In the genomic region with DNA sequence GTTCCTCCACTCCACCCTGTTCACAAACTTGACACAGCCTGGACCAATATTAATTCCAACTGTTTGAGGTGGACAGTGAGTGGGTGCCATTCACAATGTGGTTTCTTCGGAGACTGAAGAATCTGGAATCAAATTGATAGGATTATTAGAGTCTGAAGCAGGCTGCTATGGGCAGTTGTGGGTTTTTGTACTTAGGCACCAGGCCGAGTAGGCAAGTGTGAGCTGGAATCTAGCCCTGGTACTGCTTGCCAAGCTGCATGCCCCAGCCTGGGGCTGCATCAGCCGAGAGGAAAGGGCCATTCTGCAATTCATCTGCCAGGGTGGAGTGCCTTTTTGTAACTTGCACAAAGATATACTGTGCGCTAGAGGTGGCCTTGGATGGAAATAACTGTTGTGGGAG, we compare ENCODE assay signal across 2 cellular contexts.
TF ChIP-seq lines count a peak whose summit lies in the region.

No MANE protein-coding gene starts in this region.

TF ChIP-seq in HepG2, 621 proteins besides CTCF, POLR2A, EP300 and RAD21:
- TF ChIP-seq HDAC1 (CRISPR knock-in tag; IDR thresholded peaks at IDR 0.05) (no peak), PHF21A (CRISPR knock-in tag; IDR thresholded peaks at IDR 0.05) (no peak), GATAD1 (CRISPR knock-in tag; IDR thresholded peaks at IDR 0.05) (no peak), ZNF678 (CRISPR knock-in tag; IDR thresholded peaks at IDR 0.05) (no peak), CREB1 (IDR thresholded peaks at IDR 0.05) (no peak), CREB1 (CRISPR knock-in tag; IDR thresholded peaks at IDR 0.05) (no peak), YEATS2 (CRISPR knock-in tag; IDR thresholded peaks at IDR 0.05; ENCODE audit: borderline replicate concordance) (no peak), ZNF343 (CRISPR knock-in tag; IDR thresholded peaks at IDR 0.05) (no peak)
- TF ChIP-seq, protein P1, sequence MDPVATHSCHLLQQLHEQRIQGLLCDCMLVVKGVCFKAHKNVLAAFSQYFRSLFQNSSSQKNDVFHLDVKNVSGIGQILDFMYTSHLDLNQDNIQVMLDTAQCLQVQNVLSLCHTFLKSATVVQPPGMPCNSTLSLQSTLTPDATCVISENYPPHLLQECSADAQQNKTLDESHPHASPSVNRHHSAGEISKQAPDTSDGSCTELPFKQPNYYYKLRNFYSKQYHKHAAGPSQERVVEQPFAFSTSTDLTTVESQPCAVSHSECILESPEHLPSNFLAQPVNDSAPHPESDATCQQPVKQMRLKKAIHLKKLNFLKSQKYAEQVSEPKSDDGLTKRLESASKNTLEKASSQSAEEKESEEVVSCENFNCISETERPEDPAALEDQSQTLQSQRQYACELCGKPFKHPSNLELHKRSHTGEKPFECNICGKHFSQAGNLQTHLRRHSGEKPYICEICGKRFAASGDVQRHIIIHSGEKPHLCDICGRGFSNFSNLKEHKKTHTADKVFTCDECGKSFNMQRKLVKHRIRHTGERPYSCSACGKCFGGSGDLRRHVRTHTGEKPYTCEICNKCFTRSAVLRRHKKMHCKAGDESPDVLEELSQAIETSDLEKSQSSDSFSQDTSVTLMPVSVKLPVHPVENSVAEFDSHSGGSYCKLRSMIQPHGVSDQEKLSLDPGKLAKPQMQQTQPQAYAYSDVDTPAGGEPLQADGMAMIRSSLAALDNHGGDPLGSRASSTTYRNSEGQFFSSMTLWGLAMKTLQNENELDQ (CRISPR knock-in tag; IDR thresholded peaks at IDR 0.05; ENCODE audit: borderline replicate concordance), result no peak
- TF ChIP-seq, protein P2, sequence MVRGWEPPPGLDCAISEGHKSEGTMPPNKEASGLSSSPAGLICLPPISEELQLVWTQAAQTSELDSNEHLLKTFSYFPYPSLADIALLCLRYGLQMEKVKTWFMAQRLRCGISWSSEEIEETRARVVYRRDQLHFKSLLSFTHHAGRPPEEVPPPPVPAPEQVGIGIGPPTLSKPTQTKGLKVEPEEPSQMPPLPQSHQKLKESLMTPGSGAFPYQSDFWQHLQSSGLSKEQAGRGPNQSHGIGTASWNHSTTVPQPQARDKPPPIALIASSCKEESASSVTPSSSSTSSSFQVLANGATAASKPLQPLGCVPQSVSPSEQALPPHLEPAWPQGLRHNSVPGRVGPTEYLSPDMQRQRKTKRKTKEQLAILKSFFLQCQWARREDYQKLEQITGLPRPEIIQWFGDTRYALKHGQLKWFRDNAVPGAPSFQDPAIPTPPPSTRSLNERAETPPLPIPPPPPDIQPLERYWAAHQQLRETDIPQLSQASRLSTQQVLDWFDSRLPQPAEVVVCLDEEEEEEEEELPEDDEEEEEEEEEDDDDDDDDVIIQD (CRISPR knock-in tag; IDR thresholded peaks at IDR 0.05; ENCODE audit: low read depth), result no peak
- TF ChIP-seq, protein P3, sequence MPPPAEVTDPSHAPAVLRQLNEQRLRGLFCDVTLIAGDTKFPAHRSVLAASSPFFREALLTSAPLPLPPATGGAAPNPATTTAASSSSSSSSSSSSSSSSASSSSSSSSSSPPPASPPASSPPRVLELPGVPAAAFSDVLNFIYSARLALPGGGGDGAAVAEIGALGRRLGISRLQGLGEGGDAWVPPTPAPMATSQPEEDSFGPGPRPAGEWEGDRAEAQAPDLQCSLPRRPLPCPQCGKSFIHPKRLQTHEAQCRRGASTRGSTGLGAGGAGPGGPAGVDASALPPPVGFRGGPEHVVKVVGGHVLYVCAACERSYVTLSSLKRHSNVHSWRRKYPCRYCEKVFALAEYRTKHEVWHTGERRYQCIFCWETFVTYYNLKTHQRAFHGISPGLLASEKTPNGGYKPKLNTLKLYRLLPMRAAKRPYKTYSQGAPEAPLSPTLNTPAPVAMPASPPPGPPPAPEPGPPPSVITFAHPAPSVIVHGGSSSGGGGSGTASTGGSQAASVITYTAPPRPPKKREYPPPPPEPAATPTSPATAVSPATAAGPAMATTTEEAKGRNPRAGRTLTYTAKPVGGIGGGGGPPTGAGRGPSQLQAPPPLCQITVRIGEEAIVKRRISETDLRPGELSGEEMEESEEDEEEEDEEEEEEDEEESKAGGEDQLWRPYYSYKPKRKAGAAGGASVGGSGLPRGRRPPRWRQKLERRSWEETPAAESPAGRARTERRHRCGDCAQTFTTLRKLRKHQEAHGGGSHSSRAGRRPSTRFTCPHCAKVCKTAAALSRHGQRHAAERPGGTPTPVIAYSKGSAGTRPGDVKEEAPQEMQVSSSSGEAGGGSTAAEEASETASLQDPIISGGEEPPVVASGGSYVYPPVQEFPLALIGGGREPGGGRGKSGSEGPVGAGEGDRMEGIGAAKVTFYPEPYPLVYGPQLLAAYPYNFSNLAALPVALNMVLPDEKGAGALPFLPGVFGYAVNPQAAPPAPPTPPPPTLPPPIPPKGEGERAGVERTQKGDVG (CRISPR knock-in tag; IDR thresholded peaks at IDR 0.05; ENCODE audit: borderline replicate concordance), result no peak
- TF ChIP-seq, protein P4, sequence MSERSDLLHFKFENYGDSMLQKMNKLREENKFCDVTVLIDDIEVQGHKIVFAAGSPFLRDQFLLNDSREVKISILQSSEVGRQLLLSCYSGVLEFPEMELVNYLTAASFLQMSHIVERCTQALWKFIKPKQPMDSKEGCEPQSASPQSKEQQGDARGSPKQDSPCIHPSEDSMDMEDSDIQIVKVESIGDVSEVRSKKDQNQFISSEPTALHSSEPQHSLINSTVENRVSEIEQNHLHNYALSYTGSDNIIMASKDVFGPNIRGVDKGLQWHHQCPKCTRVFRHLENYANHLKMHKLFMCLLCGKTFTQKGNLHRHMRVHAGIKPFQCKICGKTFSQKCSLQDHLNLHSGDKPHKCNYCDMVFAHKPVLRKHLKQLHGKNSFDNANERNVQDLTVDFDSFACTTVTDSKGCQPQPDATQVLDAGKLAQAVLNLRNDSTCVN (CRISPR knock-in tag; IDR thresholded peaks at IDR 0.05; ENCODE audit: borderline replicate concordance), result no peak

TF ChIP-seq in K562, 482 proteins besides CTCF, POLR2A, EP300 and RAD21:
- TF ChIP-seq, protein P5, sequence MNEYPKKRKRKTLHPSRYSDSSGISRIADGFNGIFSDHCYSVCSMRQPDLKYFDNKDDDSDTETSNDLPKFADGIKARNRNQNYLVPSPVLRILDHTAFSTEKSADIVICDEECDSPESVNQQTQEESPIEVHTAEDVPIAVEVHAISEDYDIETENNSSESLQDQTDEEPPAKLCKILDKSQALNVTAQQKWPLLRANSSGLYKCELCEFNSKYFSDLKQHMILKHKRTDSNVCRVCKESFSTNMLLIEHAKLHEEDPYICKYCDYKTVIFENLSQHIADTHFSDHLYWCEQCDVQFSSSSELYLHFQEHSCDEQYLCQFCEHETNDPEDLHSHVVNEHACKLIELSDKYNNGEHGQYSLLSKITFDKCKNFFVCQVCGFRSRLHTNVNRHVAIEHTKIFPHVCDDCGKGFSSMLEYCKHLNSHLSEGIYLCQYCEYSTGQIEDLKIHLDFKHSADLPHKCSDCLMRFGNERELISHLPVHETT (CRISPR knock-in tag; conservative IDR thresholded peaks at IDR 0.05 in 1 of 2, IDR thresholded peaks at IDR 0.05 in 1 of 2), result no peak
- TF ChIP-seq, protein P6, sequence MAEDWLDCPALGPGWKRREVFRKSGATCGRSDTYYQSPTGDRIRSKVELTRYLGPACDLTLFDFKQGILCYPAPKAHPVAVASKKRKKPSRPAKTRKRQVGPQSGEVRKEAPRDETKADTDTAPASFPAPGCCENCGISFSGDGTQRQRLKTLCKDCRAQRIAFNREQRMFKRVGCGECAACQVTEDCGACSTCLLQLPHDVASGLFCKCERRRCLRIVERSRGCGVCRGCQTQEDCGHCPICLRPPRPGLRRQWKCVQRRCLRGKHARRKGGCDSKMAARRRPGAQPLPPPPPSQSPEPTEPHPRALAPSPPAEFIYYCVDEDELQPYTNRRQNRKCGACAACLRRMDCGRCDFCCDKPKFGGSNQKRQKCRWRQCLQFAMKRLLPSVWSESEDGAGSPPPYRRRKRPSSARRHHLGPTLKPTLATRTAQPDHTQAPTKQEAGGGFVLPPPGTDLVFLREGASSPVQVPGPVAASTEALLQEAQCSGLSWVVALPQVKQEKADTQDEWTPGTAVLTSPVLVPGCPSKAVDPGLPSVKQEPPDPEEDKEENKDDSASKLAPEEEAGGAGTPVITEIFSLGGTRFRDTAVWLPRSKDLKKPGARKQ (CRISPR knock-in tag; IDR thresholded peaks at IDR 0.05), result no peak
- TF ChIP-seq CBX3 (IDR thresholded peaks at IDR 0.05; ENCODE audit: borderline replicate concordance in 1 of 2, low read length in 2 of 2) (no peak), CEBPB (tag; IDR thresholded peaks at IDR 0.05) (no peak), SRSF1 (IDR thresholded peaks at IDR 0.05; ENCODE audit: low read depth, low read length) (no peak), XRCC3 (IDR thresholded peaks at IDR 0.05) (no peak), ZNF146 (CRISPR knock-in tag; IDR thresholded peaks at IDR 0.05; ENCODE audit: unreplicated experiment) (no peak)
